ENCODE assay signal across 21 cellular contexts in the genomic region with DNA sequence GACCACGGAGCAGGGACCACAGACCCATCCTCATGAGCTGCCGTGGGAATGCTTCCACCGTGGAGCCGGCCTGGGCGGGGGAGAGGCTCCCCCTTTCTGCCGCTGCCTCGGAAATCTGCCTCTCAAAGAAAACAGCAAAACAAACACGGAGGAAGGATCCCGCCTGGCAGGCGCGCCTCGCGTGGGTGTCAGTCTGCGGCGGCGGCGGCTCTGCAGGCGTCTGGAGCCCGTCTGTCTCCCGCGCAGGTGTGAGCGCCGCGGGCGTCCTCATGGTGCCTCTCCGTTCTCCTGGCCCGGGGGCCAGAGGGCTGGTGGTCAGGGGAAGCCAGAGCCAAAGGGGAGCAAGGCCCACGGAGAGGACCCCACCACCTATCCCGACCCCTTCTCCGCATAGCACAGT. TPM values are rescaled to one million over a fixed set of nuclear protein-coding genes. Genes with fewer than 3 reads are reported as not detected.
A peak's percentile ranks its signal among the peaks of the same experiment; 100 is the strongest.
DNase-seq lines count a peak whose midpoint lies in the region; FAIRE-seq and TF ChIP-seq lines count a peak whose summit lies in the region.
"Had no signal": no experiment of that assay in that cellular context is flagged by ENCODE, and none has a peak within 500 bp of the region (broad histone marks: within the 10 kb centered on the region; RNA-seq: fewer than 3 reads in every experiment).

No MANE protein-coding gene starts in this region.

- H3K4me3 Mint-ChIP-seq in dendritic cell treated with granulocyte-macrophage colony-stimulating factor and Interleukin-4, amounts not matched to agents 40 ng/mL and 50 ng/mL, for 4 days: no peak overlapping the region
- H3K4me3 Mint-ChIP-seq: CD4-positive, alpha-beta T cell; H9 had no signal

- no peak overlapping the region for H3K4me2 ChIP-seq in hepatocyte

- intact Hi-C loops in dendritic cell treated with granulocyte-macrophage colony-stimulating factor and Interleukin-4, amounts not matched to agents 40 ng/mL and 50 ng/mL, for 4 days (cut with micrococcal nuclease): no loop called here
- intact Hi-C loops in tibial artery (cut with DNase I; ENCODE audit: low total_unique reads): no loop called here

- TF ChIP-seq CTCF in tibial artery (IDR thresholded peaks at IDR 0.05): no peak
- no peak for TF ChIP-seq CTCF in hepatocyte (IDR thresholded peaks at IDR 0.05; ENCODE audit: poor library complexity)

- 94% methylated on average over 28 of the region's 30 CpGs for WGBS in hepatocyte (ENCODE audit: low lambda C conversion rate, missing lambda C conversion rate)

- no peaks in the 10 kb centered on the region for H3K9me3 ChIP-seq in skeletal muscle tissue (ENCODE audit: control insufficient read depth in 3 of 3, low read length in 3 of 3)
- H3K9me3 ChIP-seq in tibial artery: no peaks in the 10 kb centered on the region
- H3K9me3 ChIP-seq in hepatocyte (ENCODE audit: low read depth): no peaks in the 10 kb centered on the region
- H3K9me3 ChIP-seq: BLaER1 treated with 17β-estradiol and CSF1 and Interleukin-3, amounts not matched to agents 10 nM and 100 nM; Caco-2; MG63 had no signal

- H3K36me3 Mint-ChIP-seq in dendritic cell treated with granulocyte-macrophage colony-stimulating factor and Interleukin-4, amounts not matched to agents 40 ng/mL and 50 ng/mL, for 4 days (ENCODE audit: low read depth): peaks cover 76% of the 10 kb centered on the region

- H3K27me3 Mint-ChIP-seq in dendritic cell treated with granulocyte-macrophage colony-stimulating factor and Interleukin-4, amounts not matched to agents 40 ng/mL and 50 ng/mL, for 4 days: no peaks in the 10 kb centered on the region
- H3K27me3 Mint-ChIP-seq: CD4-positive, alpha-beta T cell had no signal

- FAIRE-seq in H54 (lab: Jason Lieb, UNC): no peak
- FAIRE-seq: HepG2 had no signal

- DNase-seq in NCI-H1092 treated with DMSO at 0.1 percent for 48 hours (lab: John Stamatoyannopoulos, UW): peak; percentile 34
- DNase-seq in NCI-H1092 (lab: John Stamatoyannopoulos, UW): no peak
- peak; percentile 58 for DNase-seq in NCI-H69 (lab: John Stamatoyannopoulos, UW)
- DNase-seq in tibial artery: no peak
- DNase-seq in H54 (ENCODE audit: insufficient read length, low spot score): no peak
- no peak for DNase-seq in hepatocyte (ENCODE audit: low spot score)
- DNase-seq: AML-193; Caco-2; CD4-positive, alpha-beta T cell; GM23248; H9; KBM-7; MG63; NCI-H2029; NCI-H226; SIG-M5 had no signal

- H3K9me2 ChIP-seq in hepatocyte (replicated peaks; ENCODE audit: insufficient read depth): no peaks in the 10 kb centered on the region

- peak overlapping the region in 2 of 3 donors; percentile 74 to 76 for H3K9ac ChIP-seq in skeletal muscle tissue (ENCODE audit: low read depth in 1 of 3, low read length in 3 of 3)
- H3K9ac ChIP-seq: BLaER1 treated with 17β-estradiol and CSF1 and Interleukin-3, amounts not matched to agents 10 nM and 100 nM; GM23248 had no signal

- H3K36me3 ChIP-seq in skeletal muscle tissue (ENCODE audit: control insufficient read depth in 3 of 3, insufficient read depth in 3 of 3, low read length in 3 of 3): peaks cover 0 to 2% (median 0%) of the 10 kb centered on the region in 3 donors
- H3K36me3 ChIP-seq in tibial artery: peaks cover 0 to 21% (median 3%) of the 10 kb centered on the region in 3 donors
- no peaks in the 10 kb centered on the region for H3K36me3 ChIP-seq in hepatocyte (replicated peaks; ENCODE audit: insufficient read depth, low read depth)
- H3K36me3 ChIP-seq: MG63 had no signal

- H3K4me3 ChIP-seq in skeletal muscle tissue (ENCODE audit: low read length in 3 of 3) (peak overlapping the region in 1 of 3 donors; percentile 62), tibial artery (no peak overlapping the region), hepatocyte (no peak overlapping the region)
- H3K4me3 ChIP-seq: BLaER1 treated with 17β-estradiol and CSF1 and Interleukin-3, amounts not matched to agents 10 nM and 100 nM; GM23248; MG63; SK-N-MC had no signal

- no peak for TF ChIP-seq POLR2A in H54 (IDR thresholded peaks at IDR 0.05; ENCODE audit: low read depth, low read length)

- peaks cover 23 to 50% (median 47%) of the 10 kb centered on the region in 3 donors for H3K4me1 ChIP-seq in skeletal muscle tissue (ENCODE audit: control insufficient read depth in 3 of 3, insufficient read depth in 3 of 3, low read length in 3 of 3)
- H3K4me1 ChIP-seq in tibial artery: peaks cover 0 to 39% (median 2%) of the 10 kb centered on the region in 4 donors
- H3K4me1 ChIP-seq in hepatocyte (ENCODE audit: insufficient read depth): peaks cover 8% of the 10 kb centered on the region

- peak overlapping the region; percentile 67 for H3K27ac Mint-ChIP-seq in dendritic cell treated with granulocyte-macrophage colony-stimulating factor and Interleukin-4, amounts not matched to agents 40 ng/mL and 50 ng/mL, for 4 days
- H3K27ac Mint-ChIP-seq: CD4-positive, alpha-beta T cell had no signal

- H2AFZ ChIP-seq in hepatocyte: no peak overlapping the region
- H2AFZ ChIP-seq: GM23248 had no signal

- H3K27me3 ChIP-seq in skeletal muscle tissue (ENCODE audit: control insufficient read depth in 3 of 3, insufficient read depth in 3 of 3, low read length in 3 of 3) (no peaks in the 10 kb centered on the region), tibial artery (no peaks in the 10 kb centered on the region), hepatocyte (no peaks in the 10 kb centered on the region)
- H3K27me3 ChIP-seq: BLaER1 treated with 17β-estradiol and CSF1 and Interleukin-3, amounts not matched to agents 10 nM and 100 nM; MG63 had no signal

- H3K9me3 Mint-ChIP-seq in dendritic cell treated with granulocyte-macrophage colony-stimulating factor and Interleukin-4, amounts not matched to agents 40 ng/mL and 50 ng/mL, for 4 days: no peaks in the 10 kb centered on the region
- H3K9me3 Mint-ChIP-seq: CD4-positive, alpha-beta T cell; H9 had no signal

- H3K4me1 Mint-ChIP-seq in dendritic cell treated with granulocyte-macrophage colony-stimulating factor and Interleukin-4, amounts not matched to agents 40 ng/mL and 50 ng/mL, for 4 days (ENCODE audit: low read depth): peaks cover 77% of the 10 kb centered on the region

- H3K27ac ChIP-seq in skeletal muscle tissue (ENCODE audit: low read depth, low read length) (peak overlapping the region; percentile 86), tibial artery (no peak overlapping the region), hepatocyte (no peak overlapping the region)
- H3K27ac ChIP-seq: BLaER1 treated with 17β-estradiol and CSF1 and Interleukin-3, amounts not matched to agents 10 nM and 100 nM; GM23248; SK-N-MC had no signal

- H4K20me1 ChIP-seq in hepatocyte (ENCODE audit: insufficient read depth, poor library complexity, severe bottlenecking): peaks cover 97% of the 10 kb centered on the region

- H3K79me2 ChIP-seq in hepatocyte: peaks cover 96% of the 10 kb centered on the region

RNA-seq across cellular contexts. Expression of a gene that starts 27.5 kb away (rescaled TPM):
- total RNA-seq in skeletal muscle tissue (27.7 TPM), hepatocyte (32.8 and 43.5 TPM in 2 replicates)
- 27.9 and 33.1 TPM in 2 replicates for polyA plus RNA-seq in hepatocyte

RNA-seq across cellular contexts. Expression of a gene that starts 48.1 kb away (rescaled TPM):
- 4.7 TPM for total RNA-seq in skeletal muscle tissue
- total RNA-seq in hepatocyte: 6.1 and 6.3 TPM in 2 replicates
- 7.5 and 8.0 TPM in 2 replicates for polyA plus RNA-seq in hepatocyte

Comparison
In these comparisons a context has a peak if more than half of its experiments do, and no peak if none do; other contexts are left out.
1. DNase-seq: peak in NCI-H1092 treated with DMSO at 0.1 percent for 48 hours (single experiment) and NCI-H69 (single experiment); none in NCI-H1092 (single experiment), tibial artery (0 of 2), H54 (single experiment) and hepatocyte (single experiment).